ENCODE assay signal across 9 cellular contexts in genomic region chr18:8177330-8178016, GRCh38.
DNase-seq lines count a peak whose midpoint lies in the region; ATAC-seq and TF ChIP-seq lines count a peak whose summit lies in the region.
"Had no signal": no experiment of that assay in that cellular context is flagged by ENCODE, and none has a peak within 500 bp of the region (broad histone marks: within the 10 kb centered on the region; RNA-seq: fewer than 3 reads in every experiment).

No MANE protein-coding gene starts in this region.

- DNase-seq in NAMALWA (ENCODE audit: low spot score) (peak; percentile 15), WTC11 (ENCODE audit: low spot score) (no peak), left ventricle myocardium inferior (no peak), sciatic nerve (ENCODE audit: low spot score) (no peak), HFFc6 (no peak), HuH-7 (ENCODE audit: low spot score) (no peak)
- DNase-seq: stimulated activated CD4-positive, alpha-beta T cell treated with anti-CD3 and anti-CD28 coated beads, Interleukin-15, amount 100 ng/mL, for 24 hours had no signal

- H3K4me1 ChIP-seq in left ventricle myocardium inferior: peaks cover 39% of the 10 kb centered on the region

- intact Hi-C loops in left ventricle myocardium inferior (cut with micrococcal nuclease): no loop called here
- intact Hi-C loops in sciatic nerve (cut with DNase I): no loop called here

- H3K27ac Mint-ChIP-seq in WTC11: no peak overlapping the region
- no peak overlapping the region for H3K27ac Mint-ChIP-seq in HFFc6
- H3K27ac Mint-ChIP-seq: IgD-negative memory B cell had no signal

- H3K4me3 ChIP-seq in left ventricle myocardium inferior: no peak overlapping the region

- H3K36me3 Mint-ChIP-seq in WTC11 (peaks cover 26% of the 10 kb centered on the region), HFFc6 (ENCODE audit: low read depth) (0 out of 2 replicates have a peak, but pooled peaks cover 5% of the 10 kb centered on the region)
- H3K36me3 Mint-ChIP-seq: IgD-negative memory B cell had no signal

- ATAC-seq in WTC11: peak; percentile 78
- peak; percentile 83 for ATAC-seq in sciatic nerve
- no peak for ATAC-seq in GM21576 (IDR thresholded peaks at IDR 0.05; ENCODE audit: unreplicated experiment)

- TF ChIP-seq CTCF in WTC11 (IDR thresholded peaks at IDR 0.05) (no peak), left ventricle myocardium inferior (IDR thresholded peaks at IDR 0.05; ENCODE audit: borderline replicate concordance) (no peak), HFFc6 (IDR thresholded peaks at IDR 0.05) (no peak)

- H3K4me1 Mint-ChIP-seq in WTC11 (peaks cover 22% of the 10 kb centered on the region), HFFc6 (ENCODE audit: low read depth) (peaks cover 24% of the 10 kb centered on the region)
- H3K4me1 Mint-ChIP-seq: IgD-negative memory B cell had no signal

- H3K27ac ChIP-seq in left ventricle myocardium inferior (replicated peaks): peak overlapping the region; percentile 55

- H3K9me3 Mint-ChIP-seq in WTC11 (peaks cover 32% of the 10 kb centered on the region), HFFc6 (no peaks in the 10 kb centered on the region)

- CTCF ChIA-PET in WTC11 (lab: Charles Lee): interaction anchor here (0.8 kb wide), 1 partner anchor 212 kb away, joined by 3 read pairs; no protein-coding TSS in a partner anchor

- H3K27me3 ChIP-seq in left ventricle myocardium inferior (ENCODE audit: low read depth): no peaks in the 10 kb centered on the region

- peaks cover 3% of the 10 kb centered on the region for H3K36me3 ChIP-seq in left ventricle myocardium inferior

- POLR2A ChIA-PET in WTC11 (lab: Charles Lee): no interaction called here

- H3K27me3 Mint-ChIP-seq in WTC11 (ENCODE audit: low read depth): no peaks in the 10 kb centered on the region
- no peaks in the 10 kb centered on the region; the same call in 1 of the 2 replicates for H3K27me3 Mint-ChIP-seq in HFFc6 (ENCODE audit: insufficient read depth)
- H3K27me3 Mint-ChIP-seq: IgD-negative memory B cell had no signal

- no peaks in the 10 kb centered on the region for H3K9me3 ChIP-seq in left ventricle myocardium inferior (replicated peaks)

- H3K4me3 Mint-ChIP-seq in WTC11 (no peak overlapping the region), HFFc6 (no peak overlapping the region)
- H3K4me3 Mint-ChIP-seq: IgD-negative memory B cell had no signal

TF ChIP-seq in WTC11, 78 proteins besides CTCF, POLR2A, EP300 and RAD21:
- TF ChIP-seq NFYB (CRISPR knock-in tag; conservative IDR thresholded peaks at IDR 0.05; ENCODE audit: low read depth) (0 out of 2 replicates have a peak, but pooled peaks have one; percentile 29), ZNF512 (CRISPR knock-in tag; IDR thresholded peaks at IDR 0.05; ENCODE audit: borderline replicate concordance) (no peak)
